In the genomic region with DNA sequence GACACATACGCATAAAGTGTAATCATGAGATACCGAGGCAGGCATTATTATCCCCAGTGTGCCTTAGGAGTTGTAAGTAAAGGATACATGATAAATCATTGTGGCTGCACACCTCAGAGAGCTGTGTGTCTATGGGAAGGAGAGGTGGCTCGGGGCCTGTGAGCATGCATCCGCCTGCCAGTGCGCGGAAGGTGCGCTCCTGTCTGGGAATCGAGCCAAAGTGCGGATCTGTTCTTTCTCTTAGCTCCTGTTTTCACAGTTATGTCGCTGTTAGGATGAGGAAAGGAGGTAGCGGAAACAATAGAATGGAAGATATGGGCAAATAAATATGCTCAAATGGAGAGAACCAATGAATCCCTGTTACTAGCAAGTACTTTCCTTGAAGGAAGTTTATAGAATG, we compare ENCODE assay signal across 21 cellular contexts.
DNase-seq lines count a peak whose midpoint lies in the region; ATAC-seq lines count a peak whose summit lies in the region.
"Had no signal": no experiment of that assay in that cellular context is flagged by ENCODE, and none has a peak within 500 bp of the region (broad histone marks: within the 10 kb centered on the region; RNA-seq: fewer than 3 reads in every experiment).

No MANE protein-coding gene starts in this region.

- peak; percentile 32 for DNase-seq in NCI-H2029 (lab: John Stamatoyannopoulos, UW)
- DNase-seq in NCI-H2029 treated with DMSO at 0.1 percent for 48 hours (lab: John Stamatoyannopoulos, UW): no peak
- DNase-seq in NCI-H1105 (lab: John Stamatoyannopoulos, UW): peak; percentile 2
- peak; percentile 24 for DNase-seq in NCI-H69 (lab: John Stamatoyannopoulos, UW)
- peak; percentile 30 for DNase-seq in left cardiac atrium
- no peak for DNase-seq in activated T-cell treated with anti-CD3 and anti-CD28 coated beads, Interleukin-2, amount 50 U/mL, for 48 hours
- DNase-seq in inferior parietal cortex (ENCODE audit: extremely low spot score): no peak
- DNase-seq: C1 segment of cervical spinal cord; CD8-positive, alpha-beta T cell; GF-D8; H7; KBM-7; MM.1S; NCI-H1048; NCI-H1436 treated with DMSO at 0.1 percent for 48 hours; NCI-H2227 treated with DMSO at 0.1 percent for 48 hours; NCI-H524; OCI-M1; SW 1271 had no signal

- ATAC-seq in left cardiac atrium (no peak), GM19324 (IDR thresholded peaks at IDR 0.05; ENCODE audit: low FRiP score, unreplicated experiment) (no peak)
- ATAC-seq: CD8-positive, alpha-beta T cell; HepG2 had no signal

- intact Hi-C loops in left cardiac atrium (cut with DNase I): no loop called here

Comparison
In these comparisons a context has a peak if more than half of its experiments do, and no peak if none do; other contexts are left out.
1. DNase-seq: peak in NCI-H2029 (single experiment), NCI-H1105 (single experiment), NCI-H69 (single experiment) and left cardiac atrium (single experiment); none in NCI-H2029 treated with DMSO at 0.1 percent for 48 hours (single experiment), activated T-cell treated with anti-CD3 and anti-CD28 coated beads, Interleukin-2, amount 50 U/mL, for 48 hours (0 of 2) and inferior parietal cortex (single experiment).